In genomic region chr1:220818421-220819173, GRCh38 we compare ENCODE assay signal across 9 cellular contexts. TPM values are rescaled to one million over a fixed set of nuclear protein-coding genes. Genes with fewer than 3 reads are reported as not detected.
DNase-seq lines count a peak whose midpoint lies in the region; ATAC-seq, FAIRE-seq and TF ChIP-seq lines count a peak whose summit lies in the region.
"Had no signal": no experiment of that assay in that cellular context is flagged by ENCODE, and none has a peak within 500 bp of the region (broad histone marks: within the 10 kb centered on the region; RNA-seq: fewer than 3 reads in every experiment).

No MANE protein-coding gene starts in this region.

- H3K79me2 ChIP-seq in SK-N-SH (ENCODE audit: insufficient read depth) = no peaks in the 10 kb centered on the region

- POLR2A ChIA-PET in SK-N-SH (lab: Yijun Ruan, JAX) = no interaction called here

- H3K36me3 ChIP-seq in SK-N-SH (replicated peaks in 1 of 2; ENCODE audit: control insufficient read depth in 1 of 2, insufficient read depth in 2 of 2, low read length in 1 of 2) (no peaks in the 10 kb centered on the region), aorta (ENCODE audit: control insufficient read depth in 1 of 2, insufficient read depth in 2 of 2, low read length in 1 of 2) (peaks cover 0 to 2% of the 10 kb centered on the region in 2 donors)

- peak; percentile 75 for ATAC-seq in SK-N-SH treated with all-trans-retinoic acid at 6 μM for 48 hours
- ATAC-seq in aorta (ENCODE audit: low FRiP score) = peak; percentile 74

- H3K4me1 Mint-ChIP-seq in mesothelial cell of epicardium = peaks cover 24% of the 10 kb centered on the region

- intact Hi-C loops in aorta (cut with DNase I) = loop anchor here in 1 of 2 donors (10.0 kb wide), 1 partner anchor 386 kb away; no protein-coding TSS in a partner anchor

- CTCF ChIA-PET in SK-N-SH (lab: Yijun Ruan, JAX) = no interaction called here

- WGBS in SK-N-SH (ENCODE audit: low lambda C conversion rate) = 76% methylated on average over 14 of the region's 14 CpGs
- 38 to 49% methylated on average over 14 of the region's 14 CpGs for WGBS in aorta, 2 donors

- in situ Hi-C loops in GM13977 (cut with MboI; ENCODE audit: low pct_unique_long_range_greater_than_20kb, low sequenced_read_pairs, unreplicated experiment) = no loop called here

- H3K9me3 Mint-ChIP-seq in mesothelial cell of epicardium = peaks cover 7% of the 10 kb centered on the region

- H3K4me1 ChIP-seq in SK-N-SH (ENCODE audit: control insufficient read depth in 1 of 2, insufficient read depth in 2 of 2, low read depth in 1 of 2, low read length in 1 of 2) (no peaks in the 10 kb centered on the region), aorta (ENCODE audit: control insufficient read depth in 1 of 2, insufficient read depth in 2 of 2, low read length in 2 of 2) (no peaks in the 10 kb centered on the region)

- H3K9me2 ChIP-seq in SK-N-SH = no peaks in the 10 kb centered on the region

- no peaks in the 10 kb centered on the region for H3F3A ChIP-seq in SK-N-SH (replicated peaks; ENCODE audit: insufficient read depth)

- TF ChIP-seq EP300 in SK-N-SH (IDR thresholded peaks at IDR 0.05; ENCODE audit: borderline replicate concordance in 1 of 2, low read depth in 1 of 2, low read length in 1 of 2) = no peak

- TF ChIP-seq CTCF in SK-N-SH (IDR thresholded peaks at IDR 0.05) = no peak
- TF ChIP-seq CTCF in mesothelial cell of epicardium (IDR thresholded peaks at IDR 0.05; ENCODE audit: unreplicated experiment) = no peak
- no peak for TF ChIP-seq CTCF in GM13977 (IDR thresholded peaks at IDR 0.05; ENCODE audit: extremely low read depth, insufficient read depth, missing control alignments)

- H3K4me3 ChIP-seq in SK-N-SH (ENCODE audit: low read depth in 2 of 2, low read length in 1 of 2) (no peak overlapping the region), aorta (ENCODE audit: low read length in 2 of 2) (no peak overlapping the region)
- H3K4me3 ChIP-seq: SK-N-MC had no signal

- DNase-seq in SK-N-SH (no peak), dermis blood vessel endothelial cell (peak; percentile 39), mesothelial cell of epicardium (ENCODE audit: low spot score in 2 of 2, unreplicated experiment in 2 of 2) (no peak), aorta (no peak), GM13977 (ENCODE audit: low spot score) (no peak), GM12892 (ENCODE audit: insufficient read length) (no peak)
- DNase-seq in activated naive CD4-positive, alpha-beta T cell treated with Interleukin-2 at 50 U/mL for 16 hours = no peak

- H3K27ac ChIP-seq in SK-N-SH (ENCODE audit: low read depth in 2 of 2, low read length in 1 of 2) (no peak overlapping the region), aorta (ENCODE audit: low read depth in 1 of 2, low read length in 2 of 2) (no peak overlapping the region)
- H3K27ac ChIP-seq: SK-N-MC had no signal

- H3K4me2 ChIP-seq in SK-N-SH = no peak overlapping the region

- TF ChIP-seq RAD21 in SK-N-SH (IDR thresholded peaks at IDR 0.05; ENCODE audit: low read length) = no peak

- H3K4me3 Mint-ChIP-seq in mesothelial cell of epicardium = no peak overlapping the region

- H2AFZ ChIP-seq in SK-N-SH (ENCODE audit: low read depth) = no peak overlapping the region

- no peaks in the 10 kb centered on the region for H3K27me3 Mint-ChIP-seq in mesothelial cell of epicardium (ENCODE audit: low read depth)

- H3K27ac Mint-ChIP-seq in mesothelial cell of epicardium = peak overlapping the region; percentile 58

- no peak overlapping the region for H3K9ac ChIP-seq in SK-N-SH

- no peak for FAIRE-seq in GM12892 (lab: Jason Lieb, UNC)

- H3K36me3 Mint-ChIP-seq in mesothelial cell of epicardium = peaks cover 3% of the 10 kb centered on the region

- no peak for TF ChIP-seq POLR2A in GM12892 (IDR thresholded peaks at IDR 0.05; ENCODE audit: low read depth, low read length)

- H4K20me1 ChIP-seq in SK-N-SH (ENCODE audit: insufficient read depth) = no peaks in the 10 kb centered on the region

- no peaks in the 10 kb centered on the region for H3K9me3 ChIP-seq in SK-N-SH
- H3K9me3 ChIP-seq in aorta (ENCODE audit: control insufficient read depth, low read length) = no peaks in the 10 kb centered on the region

- H3K27me3 ChIP-seq in SK-N-SH (ENCODE audit: insufficient read depth) = no peaks in the 10 kb centered on the region; the same call in 1 of the 2 replicates
- no peaks in the 10 kb centered on the region for H3K27me3 ChIP-seq in aorta (ENCODE audit: control insufficient read depth in 1 of 2, insufficient read depth in 2 of 2, low read length in 1 of 2)

TF ChIP-seq in SK-N-SH treated with all-trans-retinoic acid at 6 μM for 48 hours, 23 proteins besides CTCF, POLR2A, EP300 and RAD21 (continues in another document):
- TF ChIP-seq CSDC2 (CRISPR knock-in tag; IDR thresholded peaks at IDR 0.05) = no peak
- TF ChIP-seq TOX (CRISPR knock-in tag; IDR thresholded peaks at IDR 0.05; ENCODE audit: borderline replicate concordance) = peak; percentile 63; the same call in 1 of the 2 replicates
- 0 out of 2 replicates have a peak, but pooled peaks have one; percentile 23 for TF ChIP-seq ZFP3 (CRISPR knock-in tag; IDR thresholded peaks at IDR 0.05)
- no peak for TF ChIP-seq PPARA (CRISPR knock-in tag; IDR thresholded peaks at IDR 0.05; ENCODE audit: borderline replicate concordance)
- TF ChIP-seq ZNF565 (CRISPR knock-in tag; conservative IDR thresholded peaks at IDR 0.05; ENCODE audit: low read depth) = no peak
- no peak for TF ChIP-seq OSR1 (CRISPR knock-in tag; IDR thresholded peaks at IDR 0.05)
- no peak for TF ChIP-seq ARNTL (CRISPR knock-in tag; IDR thresholded peaks at IDR 0.05; ENCODE audit: borderline replicate concordance, low read depth)
- no peak for TF ChIP-seq ZNF8 (CRISPR knock-in tag; IDR thresholded peaks at IDR 0.05)
- TF ChIP-seq ZC3H10 (CRISPR knock-in tag; IDR thresholded peaks at IDR 0.05) = no peak
- no peak for TF ChIP-seq BACH2 (CRISPR knock-in tag; IDR thresholded peaks at IDR 0.05; ENCODE audit: borderline replicate concordance)
- no peak for TF ChIP-seq ISL1 (CRISPR knock-in tag; IDR thresholded peaks at IDR 0.05)
- TF ChIP-seq ZNF70 (CRISPR knock-in tag; IDR thresholded peaks at IDR 0.05) = no peak
- no peak for TF ChIP-seq SNAI2 (CRISPR knock-in tag; IDR thresholded peaks at IDR 0.05)
- TF ChIP-seq ZFP30 (CRISPR knock-in tag; IDR thresholded peaks at IDR 0.05) = no peak

TF ChIP-seq in SK-N-SH, 30 proteins besides CTCF, POLR2A, EP300 and RAD21 (continues in another document):
- TF ChIP-seq REST (IDR thresholded peaks at IDR 0.05; ENCODE audit: low read depth, low read length) (no peak), FOSL2 (IDR thresholded peaks at IDR 0.05; ENCODE audit: borderline replicate concordance, low read depth) (no peak), PBX3 (IDR thresholded peaks at IDR 0.05) (no peak), YY1 (IDR thresholded peaks at IDR 0.05; ENCODE audit: low read depth) (no peak), MAX (IDR thresholded peaks at IDR 0.05; ENCODE audit: low read depth) (no peak), GATA2 (CRISPR knock-in tag; IDR thresholded peaks at IDR 0.05) (no peak), NRF1 (IDR thresholded peaks at IDR 0.05; ENCODE audit: low read depth, low read length) (no peak), POLR2AphosphoS5 (IDR thresholded peaks at IDR 0.05; ENCODE audit: low read depth, low read length) (no peak), MEF2A (IDR thresholded peaks at IDR 0.05; ENCODE audit: borderline replicate concordance, low read depth) (no peak), TAF1 (IDR thresholded peaks at IDR 0.05; ENCODE audit: borderline replicate concordance, low read depth, low read length) (no peak), RFX5 (IDR thresholded peaks at IDR 0.05; ENCODE audit: low read length) (no peak)

RNA-seq across cellular contexts. Expression of gene MTARC1, which starts 31.9 kb away (rescaled TPM):
- polyA plus RNA-seq in SK-N-SH (2012; rRNA removed) (5.4 and 6.1 TPM in 2 replicates), aorta (1 to 10 TPM; 1.3 to 4.8 TPM)
- 6.3 and 9.4 TPM in 2 replicates for polyA plus RNA-seq in SK-N-SH (2012; cell fraction: cytosol; rRNA removed)
- 2.6 and 4.3 TPM in 2 replicates for polyA plus RNA-seq in SK-N-SH (2012; cell fraction: nucleus; rRNA removed)
- total RNA-seq in dermis blood vessel endothelial cell (1.9 and 3.9 TPM in 2 replicates), mesothelial cell of epicardium (10.8 to 12.1 TPM (median 11.9 TPM) in 3 replicates), aorta (1 to 10 TPM; 8.1 to 9.9 TPM)
- polyA plus RNA-seq in GM12892 (2012; ENCODE audit: missing spikeins) = 1.7 TPM
